In the genomic region with DNA sequence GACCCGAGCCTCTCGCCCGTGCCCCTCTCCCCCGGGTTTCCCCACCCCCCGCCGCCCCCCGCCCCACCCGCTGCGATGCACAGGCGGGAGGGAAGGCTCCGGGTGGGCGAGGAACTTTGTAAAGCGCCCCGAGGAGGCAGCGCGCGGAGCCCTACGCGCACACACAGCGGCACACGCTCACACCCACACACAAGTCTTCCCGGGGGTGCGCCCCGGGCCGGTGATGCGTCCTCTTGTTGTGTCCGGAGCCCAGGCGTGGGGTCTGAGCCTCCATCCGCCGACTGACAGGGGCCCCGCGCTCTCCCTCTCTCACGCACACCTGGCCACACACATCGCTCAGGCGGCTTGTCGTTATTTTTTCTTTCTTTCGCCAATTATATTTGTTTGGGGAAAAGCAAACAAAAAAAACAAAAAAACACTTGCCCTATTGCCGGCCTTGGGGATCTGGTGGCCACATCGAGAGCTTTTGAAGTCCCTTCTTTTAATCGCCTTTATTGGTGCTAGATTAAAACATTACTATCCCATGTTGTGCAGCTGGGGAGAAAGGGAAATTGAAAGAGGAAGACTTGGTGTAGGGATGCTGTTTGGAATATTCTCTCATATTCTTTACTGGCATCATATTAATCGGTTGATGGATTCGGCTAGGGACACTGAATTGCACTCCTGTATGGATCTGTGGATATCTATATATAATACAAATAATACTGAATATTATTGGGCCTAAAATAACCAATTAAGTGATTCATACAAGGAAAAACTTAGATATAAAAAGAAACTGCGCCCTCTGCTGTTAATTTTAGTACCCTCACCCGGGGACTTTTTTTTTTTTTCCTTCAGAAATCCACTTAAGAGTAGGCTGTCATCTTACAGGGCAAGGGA, we compare ENCODE assay signal across 8 cellular contexts. TPM values are rescaled to one million over a fixed set of nuclear protein-coding genes. Genes with fewer than 3 reads are reported as not detected.
DNase-seq lines count a peak whose midpoint lies in the region; ATAC-seq and TF ChIP-seq lines count a peak whose summit lies in the region.

No MANE protein-coding gene starts in this region.

- TF ChIP-seq EP300 in esophagus muscularis mucosa (IDR thresholded peaks at IDR 0.05), result no peak

- ATAC-seq in mucosa of descending colon (peak; percentile 34), HG03097 (IDR thresholded peaks at IDR 0.05; ENCODE audit: low FRiP score, unreplicated experiment) (no peak)

- POLR2A ChIA-PET in activated CD4-positive, alpha-beta memory T cell treated with anti-CD3 and anti-CD28 coated beads for 36 hours (lab: Charles Lee), result no interaction called here

- no peak overlapping the region for H3K14ac ChIP-seq in H9 (ENCODE audit: insufficient read depth, low read length)

- no peak overlapping the region for H2BK15ac ChIP-seq in H9 (ENCODE audit: low read depth, low read length)

- no peaks in the 10 kb centered on the region; a peak in 1 of 5 replicates for H3K9me3 Mint-ChIP-seq in H9
- H3K9me3 Mint-ChIP-seq in activated CD4-positive, alpha-beta memory T cell treated with anti-CD3 and anti-CD28 coated beads for 36 hours, result no peaks in the 10 kb centered on the region

- no peak overlapping the region for H2BK120ac ChIP-seq in H9 (ENCODE audit: low read depth, low read length, poor library complexity, severe bottlenecking)

- H3K9me3 ChIP-seq in H9 (ENCODE audit: control insufficient read depth, low read depth, low read length) (no peaks in the 10 kb centered on the region), esophagus muscularis mucosa (no peaks in the 10 kb centered on the region), mucosa of descending colon (no peaks in the 10 kb centered on the region)

- DNase-seq in ELF-1 (ENCODE audit: low read depth, low spot score) (peak; percentile 30), H9 (peak; percentile 38), NCI-H1694 treated with DMSO at 0.1 percent for 48 hours (lab: John Stamatoyannopoulos, UW) (peak; percentile 83), esophagus muscularis mucosa (ENCODE audit: extremely low spot score) (no peak), mucosa of descending colon (peak; percentile 18 to 44 (median 18))
- DNase-seq in activated CD4-positive, alpha-beta memory T cell treated with anti-CD3 and anti-CD28 coated beads for 36 hours, result no peak

- H3K4me1 ChIP-seq in H9 (ENCODE audit: insufficient read depth, low read length), result no peaks in the 10 kb centered on the region
- H3K4me1 ChIP-seq in esophagus muscularis mucosa, result peaks cover 15 to 31% (median 21%) of the 10 kb centered on the region in 4 donors
- peaks cover 17% of the 10 kb centered on the region for H3K4me1 ChIP-seq in mucosa of descending colon (ENCODE audit: low read depth)
- H3K4me1 ChIP-seq in urinary bladder (ENCODE audit: insufficient read depth), result peaks cover 3% of the 10 kb centered on the region

- no peak overlapping the region for H2BK12ac ChIP-seq in H9 (ENCODE audit: insufficient read length, low read depth, low read length)

- no peak overlapping the region for H2BK20ac ChIP-seq in H9 (ENCODE audit: low read depth, low read length, poor library complexity, severe bottlenecking)

- TF ChIP-seq CTCF in H9 (conservative IDR thresholded peaks at IDR 0.05), result peak; percentile 89
- peak; percentile 32 to 74 (median 72) for TF ChIP-seq CTCF in esophagus muscularis mucosa (IDR thresholded peaks at IDR 0.05)
- no peak for TF ChIP-seq CTCF in mucosa of descending colon (IDR thresholded peaks at IDR 0.05)

- no peak overlapping the region for H3T11ph ChIP-seq in H9 (ENCODE audit: low read length)

- no peak overlapping the region for H2AFZ ChIP-seq in H9 (ENCODE audit: low read length)

- H3K36me3 ChIP-seq in esophagus muscularis mucosa (no peaks in the 10 kb centered on the region), mucosa of descending colon (ENCODE audit: low read depth) (no peaks in the 10 kb centered on the region), urinary bladder (ENCODE audit: insufficient read depth) (no peaks in the 10 kb centered on the region)

- peak overlapping the region; percentile 66 to 89 for H3K4me3 Mint-ChIP-seq in H9
- peak overlapping the region; percentile 72 for H3K4me3 Mint-ChIP-seq in activated CD4-positive, alpha-beta memory T cell treated with anti-CD3 and anti-CD28 coated beads for 36 hours

- no peaks in the 10 kb centered on the region for H4K20me1 ChIP-seq in H9 (ENCODE audit: control insufficient read depth, insufficient read depth, insufficient read length)

- H3K79me2 ChIP-seq in H9 (ENCODE audit: insufficient read depth, low read length), result no peaks in the 10 kb centered on the region

- no peaks in the 10 kb centered on the region for H3K27me3 ChIP-seq in H9 (ENCODE audit: insufficient read depth, low read length)
- H3K27me3 ChIP-seq in esophagus muscularis mucosa, result peaks cover 0 to 4% (median 0%) of the 10 kb centered on the region in 4 donors

- H4K5ac ChIP-seq in H9 (ENCODE audit: insufficient read length, low read depth, low read length), result no peak overlapping the region

- no peak overlapping the region for H3K23ac ChIP-seq in H9 (ENCODE audit: insufficient read length, low read depth, low read length)

- H3K23me2 ChIP-seq in H9 (ENCODE audit: insufficient read length, low read depth, low read length, poor library complexity, severe bottlenecking), result peaks cover 21% of the 10 kb centered on the region

- intact Hi-C loops in activated CD4-positive, alpha-beta memory T cell treated with anti-CD3 and anti-CD28 coated beads for 36 hours (cut with micrococcal nuclease), result loop anchor here (2.0 kb wide), 1 partner anchor 85 kb away; a partner anchor contains a TSS
- intact Hi-C loops in esophagus muscularis mucosa (cut with DNase I) (no loop called here), mucosa of descending colon (cut with DNase I, micrococcal nuclease) (no loop called here)

- CTCF ChIA-PET in activated CD4-positive, alpha-beta memory T cell treated with anti-CD3 and anti-CD28 coated beads for 36 hours (lab: Charles Lee), result interaction anchor here (0.6 to 1.1 kb wide), 3 partner anchors 10 to 20 kb away, joined by 3 to 4 read pairs (median 3); no protein-coding TSS in a partner anchor

- no CpG with 5 or more reads among the region's 44 CpGs for WGBS in H9 (ENCODE audit: extremely low coverage, insufficient read length, low lambda C conversion rate)
- 1% methylated on average over 23 of the region's 44 CpGs for WGBS in esophagus muscularis mucosa
- under 1% methylated on average over 44 of the region's 44 CpGs for WGBS in urinary bladder

- peaks cover 26% of the 10 kb centered on the region for H3K27me3 Mint-ChIP-seq in H9 (ENCODE audit: low read depth)
- H3K27me3 Mint-ChIP-seq in activated CD4-positive, alpha-beta memory T cell treated with anti-CD3 and anti-CD28 coated beads for 36 hours, result peaks cover 40% of the 10 kb centered on the region

- no peak overlapping the region for H3K4ac ChIP-seq in H9 (ENCODE audit: low read depth, low read length)

- peaks cover 22 to 27% of the 10 kb centered on the region in 2 experiments for H3K4me1 Mint-ChIP-seq in H9
- H3K4me1 Mint-ChIP-seq in activated CD4-positive, alpha-beta memory T cell treated with anti-CD3 and anti-CD28 coated beads for 36 hours (ENCODE audit: low read depth), result peaks cover 13% of the 10 kb centered on the region

- TF ChIP-seq POLR2A in esophagus muscularis mucosa (IDR thresholded peaks at IDR 0.05; ENCODE audit: low read depth), result no peak

- peak overlapping the region in 1 of 3 experiments; percentile 62; a peak in 1 of 7 replicates for H3K27ac Mint-ChIP-seq in H9
- H3K27ac Mint-ChIP-seq in activated CD4-positive, alpha-beta memory T cell treated with anti-CD3 and anti-CD28 coated beads for 36 hours, result no peak overlapping the region

- H3K4me2 ChIP-seq in H9 (ENCODE audit: insufficient read depth, insufficient read length, low read length), result peak overlapping the region; percentile 85

- no peak overlapping the region for H3K56ac ChIP-seq in H9 (ENCODE audit: insufficient read length, low read depth, low read length)

- H2AK5ac ChIP-seq in H9 (ENCODE audit: insufficient read length, low read length), result no peak overlapping the region

- no peak overlapping the region for H4K8ac ChIP-seq in H9 (replicated peaks; ENCODE audit: insufficient read length, low read depth, low read length)

- no peak overlapping the region for H2BK5ac ChIP-seq in H9 (ENCODE audit: insufficient read length, low read length)

- H3K4me3 ChIP-seq in esophagus muscularis mucosa (peak overlapping the region; percentile 64 to 70 (median 66)), mucosa of descending colon (no peak overlapping the region), urinary bladder (ENCODE audit: low read depth, low read length) (peak overlapping the region; percentile 94)

- no peak overlapping the region for H3K9ac ChIP-seq in H9 (ENCODE audit: extremely low read depth, insufficient read length, low read length)

- H4K91ac ChIP-seq in H9 (ENCODE audit: insufficient read length, low read depth, low read length), result no peak overlapping the region

- H3K27ac ChIP-seq in H9 (ENCODE audit: insufficient read length, low read depth, low read length) (no peak overlapping the region), esophagus muscularis mucosa (replicated peaks in 1 of 4) (peak overlapping the region in 2 of 4 donors; percentile 55 to 70), urinary bladder (ENCODE audit: low read depth) (no peak overlapping the region)

- no peak overlapping the region for H3K18ac ChIP-seq in H9 (ENCODE audit: insufficient read length, low read depth, low read length)

- no peaks in the 10 kb centered on the region for H3K36me3 Mint-ChIP-seq in H9 (ENCODE audit: insufficient read depth in 1 of 3, low read depth in 3 of 3)
- no peaks in the 10 kb centered on the region for H3K36me3 Mint-ChIP-seq in activated CD4-positive, alpha-beta memory T cell treated with anti-CD3 and anti-CD28 coated beads for 36 hours

- no peaks in the 10 kb centered on the region for H3K79me1 ChIP-seq in H9 (ENCODE audit: insufficient read depth, low read depth, low read length, poor library complexity, severe bottlenecking)

RNA-seq across cellular contexts. Expression of a gene that starts 0.9 kb away (rescaled TPM):
- total RNA-seq in H9 (2021) (1.0 and 1.5 TPM in 2 replicates), esophagus muscularis mucosa (1 to 10 TPM in 3 of 4 donors, under 1 TPM in 1; 0.78 to 4.2 (median 2.4) TPM), mucosa of descending colon (1 to 10 TPM in 2 of 3 donors, under 1 TPM in 1; 0.23 to 2.5 (median 1.3) TPM), urinary bladder (24.4 TPM)
- not detected for total RNA-seq in activated CD4-positive, alpha-beta memory T cell treated with anti-CD3 and anti-CD28 coated beads for 36 hours
- polyA plus RNA-seq in urinary bladder, result 12.1 TPM

Comparison
In these comparisons a context has a peak if more than half of its experiments do, and no peak if none do; other contexts are left out.
1. DNase-seq: peak in ELF-1 (single experiment), H9 (single experiment), NCI-H1694 treated with DMSO at 0.1 percent for 48 hours (single experiment) and mucosa of descending colon (3 of 3); none in activated CD4-positive, alpha-beta memory T cell treated with anti-CD3 and anti-CD28 coated beads for 36 hours (single experiment) and esophagus muscularis mucosa (single experiment).